In genomic region chr5:26121343-26121742, GRCh38 we compare ENCODE assay signal across 12 cellular contexts.
DNase-seq lines count a peak whose midpoint lies in the region; ATAC-seq and TF ChIP-seq lines count a peak whose summit lies in the region.
"Had no signal": no experiment of that assay in that cellular context is flagged by ENCODE, and none has a peak within 500 bp of the region (broad histone marks: within the 10 kb centered on the region; RNA-seq: fewer than 3 reads in every experiment).

No MANE protein-coding gene starts in this region.

- DNase-seq in NCI-H1105 treated with DMSO at 0.1 percent for 48 hours (lab: John Stamatoyannopoulos, UW) (peak; percentile 7), NCI-H1105 (lab: John Stamatoyannopoulos, UW) (no peak), HT-29 (ENCODE audit: low spot score) (peak; percentile 65), Panc1 (ENCODE audit: low read depth, low spot score) (no peak), medulla oblongata (ENCODE audit: extremely low spot score) (peak; percentile 54), gastrocnemius medialis (no peak)
- DNase-seq in stimulated activated CD4-positive, alpha-beta T cell treated with anti-CD3 and anti-CD28 coated beads, Interleukin-1b, Interleukin-23, amount 100 ng/mL, for 48 hours, result no peak
- DNase-seq: activated naive CD4-positive, alpha-beta T cell; NCI-H526 treated with DMSO at 0.1 percent for 48 hours had no signal

- no peak for ATAC-seq in Panc1
- no peak for ATAC-seq in gastrocnemius medialis
- no peak for ATAC-seq in GM19328 (IDR thresholded peaks at IDR 0.05; ENCODE audit: unreplicated experiment)
- ATAC-seq: A549, HCT116 had no signal

- BruUV-seq in Panc1 (replicated peaks; lab: Mats Ljungman, UMichigan), result no TSS peak

- in situ Hi-C loops in Panc1 (cut with HindIII; ENCODE audit: low pct_unique_long_range_greater_than_20kb, low sequenced_read_pairs) (no loop called here), gastrocnemius medialis (cut with MboI; ENCODE audit: low sequenced_read_pairs in 4 of 4) (no loop called here)

- H3K36me3 ChIP-seq in Panc1 (ENCODE audit: control insufficient read depth, insufficient read depth, low read length) (no peaks in the 10 kb centered on the region), gastrocnemius medialis (no peaks in the 10 kb centered on the region)

- H3K4me1 ChIP-seq in Panc1 (ENCODE audit: control insufficient read depth, insufficient read depth, low read length), result no peaks in the 10 kb centered on the region
- no peaks in the 10 kb centered on the region for H3K4me1 ChIP-seq in gastrocnemius medialis
- H3K4me1 ChIP-seq: A549 had no signal

- H3K9me3 ChIP-seq in Panc1 (ENCODE audit: control insufficient read depth, insufficient read depth, low read depth, low read length) (no peaks in the 10 kb centered on the region), gastrocnemius medialis (no peaks in the 10 kb centered on the region)
- H3K9me3 ChIP-seq: A549 had no signal

- H3K27me3 ChIP-seq in Panc1 (ENCODE audit: control insufficient read depth, insufficient read depth, low read length), result no peaks in the 10 kb centered on the region
- H3K27me3 ChIP-seq in gastrocnemius medialis, result no peaks in the 10 kb centered on the region

- CTCF ChIA-PET in Panc1 (lab: Charles Lee), result no interaction called here

- POLR2A ChIA-PET in Panc1 (lab: Charles Lee), result no interaction called here

- intact Hi-C loops in Panc1 (cut with micrococcal nuclease; ENCODE audit: unreplicated experiment) (no loop called here), gastrocnemius medialis (cut with DNase I; ENCODE audit: low total_unique reads) (no loop called here)

- H3K4me3 ChIP-seq in Panc1 (ENCODE audit: low read depth in 2 of 2, low read length in 2 of 2) (no peak overlapping the region), gastrocnemius medialis (no peak overlapping the region)
- H3K4me3 ChIP-seq: A549 had no signal

- no peak for TF ChIP-seq POLR2A in gastrocnemius medialis (IDR thresholded peaks at IDR 0.05)

- H3K27ac ChIP-seq in Panc1 (ENCODE audit: low read length) (peak overlapping the region; percentile 54; the same call in 1 of the 2 replicates), gastrocnemius medialis (no peak overlapping the region)
- H3K27ac ChIP-seq: A549 had no signal

- TF ChIP-seq CTCF in Panc1 (IDR thresholded peaks at IDR 0.05), result no peak
- TF ChIP-seq CTCF in gastrocnemius medialis (IDR thresholded peaks at IDR 0.05 in 4 of 5, conservative IDR thresholded peaks at IDR 0.05 in 1 of 5), result no peak

Comparison
In these comparisons a context has a peak if more than half of its experiments do, and no peak if none do; other contexts are left out.
1. DNase-seq: peak in NCI-H1105 treated with DMSO at 0.1 percent for 48 hours (single experiment), HT-29 (single experiment) and medulla oblongata (single experiment); none in NCI-H1105 (single experiment), Panc1 (single experiment), gastrocnemius medialis (0 of 2) and stimulated activated CD4-positive, alpha-beta T cell treated with anti-CD3 and anti-CD28 coated beads, Interleukin-1b, Interleukin-23, amount 100 ng/mL, for 48 hours (single experiment).